8 cellular contexts compared by ENCODE assay signal in genomic region chr1:154973344-154974085, GRCh38. TPM values are rescaled to one million over a fixed set of nuclear protein-coding genes. Genes with fewer than 3 reads are reported as not detected.
DNase-seq lines count a peak whose midpoint lies in the region; ATAC-seq, FAIRE-seq and TF ChIP-seq lines count a peak whose summit lies in the region.

No MANE protein-coding gene starts in this region.

- peak overlapping the region; percentile 96 to 99 (median 98) for H3K27ac ChIP-seq in body of pancreas

- H3K4me3 Mint-ChIP-seq in HFFc6 = no peak overlapping the region

- H3K4me1 Mint-ChIP-seq in HFFc6 (ENCODE audit: low read depth) = peaks cover 13% of the 10 kb centered on the region

- intact Hi-C loops in body of pancreas (cut with DNase I) = no loop called here
- intact Hi-C loops in sciatic nerve (cut with DNase I) = no loop called here

- H3K27me3 Mint-ChIP-seq in HFFc6 (ENCODE audit: insufficient read depth) = peaks cover 7% of the 10 kb centered on the region

- peak in 2 of 3 donors; percentile 60 to 66 for TF ChIP-seq POLR2A in body of pancreas (IDR thresholded peaks at IDR 0.05)

- DNase-seq in COR-L47 (lab: John Stamatoyannopoulos, UW) (peak; percentile 88), HFFc6 (peak; percentile 97), NCI-H2107 treated with DMSO at 0.1 percent for 48 hours (lab: John Stamatoyannopoulos, UW; ENCODE audit: unreplicated experiment) (peak; percentile 92), body of pancreas (peak; percentile 98 to 99 (median 98)), iPS DF 4.7 (ENCODE audit: extremely low read depth, low spot score) (peak; percentile 92), sciatic nerve (ENCODE audit: low spot score) (peak; percentile 99)

- WGBS in body of pancreas, 2 donors = 0 to 2% methylated on average over 35 of the region's 35 CpGs

- TF ChIP-seq CTCF in HFFc6 (IDR thresholded peaks at IDR 0.05) (peak; percentile 36), body of pancreas (IDR thresholded peaks at IDR 0.05) (peak in 4 of 7 experiments; percentile 32 to 44 (median 40))

- peaks cover 25% of the 10 kb centered on the region for H3K36me3 Mint-ChIP-seq in HFFc6 (ENCODE audit: low read depth)

- peak overlapping the region; percentile 15 to 67 for H3K4me3 ChIP-seq in body of pancreas

- H3K27me3 ChIP-seq in body of pancreas = no peaks in the 10 kb centered on the region

- H3K36me3 ChIP-seq in body of pancreas (replicated peaks in 1 of 2; ENCODE audit: insufficient read depth in 1 of 2, low read depth in 2 of 2) = no peaks in the 10 kb centered on the region

- peak; percentile 54 for ATAC-seq in body of pancreas
- peak; percentile 62 for ATAC-seq in sciatic nerve
- no peak for ATAC-seq in GM19328 (IDR thresholded peaks at IDR 0.05; ENCODE audit: unreplicated experiment)

- H3K27ac Mint-ChIP-seq in HFFc6 = no peak overlapping the region

- H3K4me1 ChIP-seq in body of pancreas = peaks cover 53% of the 10 kb centered on the region

- FAIRE-seq in TTC549 (lab: Jason Lieb, UNC) = peak; percentile 99

- no peaks in the 10 kb centered on the region for H3K9me3 Mint-ChIP-seq in HFFc6

- H3K9me3 ChIP-seq in body of pancreas = no peaks in the 10 kb centered on the region

RNA-seq across cellular contexts. Expression of gene CKS1B, which starts 1.0 kb away (rescaled TPM):
- total RNA-seq in HFFc6 (2021; fragmentation: NEBNext Ultra II Directional; extraction: Animal tissue kit (Norgen Biotek cat#: 25700)) = 100 to 1,000 TPM in 3 of 6 experiments, 10 to 100 TPM in 3; 52.7 to 111 (median 98.8) TPM
- 10 to 100 TPM; 15.6 to 29.0 TPM for total RNA-seq in body of pancreas
- total RNA-seq in sciatic nerve = 31.7 TPM

RNA-seq across cellular contexts. Expression of gene SHC1, which starts 3.0 kb away (rescaled TPM):
- total RNA-seq in HFFc6 (2021; fragmentation: NEBNext Ultra II Directional; extraction: Animal tissue kit (Norgen Biotek cat#: 25700)) = 100 to 1,000 TPM; 371 to 461 (median 401) TPM
- total RNA-seq in body of pancreas (10 to 100 TPM; 38.1 to 45.5 TPM), sciatic nerve (92.5 TPM)

RNA-seq across cellular contexts. Expression of gene FLAD1, which starts 9.6 kb away (rescaled TPM):
- 10 to 100 TPM; 25.1 to 35.3 (median 29.6) TPM for total RNA-seq in HFFc6 (2021; fragmentation: NEBNext Ultra II Directional; extraction: Animal tissue kit (Norgen Biotek cat#: 25700))
- total RNA-seq in body of pancreas (10 to 100 TPM; 10.1 to 51.4 TPM), sciatic nerve (24.3 TPM)

RNA-seq across cellular contexts. Expression of gene PYGO2, which starts 11.9 kb away (rescaled TPM):
- total RNA-seq in HFFc6 (2021; fragmentation: NEBNext Ultra II Directional; extraction: Animal tissue kit (Norgen Biotek cat#: 25700)) = 10 to 100 TPM; 19.9 to 23.7 (median 21.3) TPM
- total RNA-seq in body of pancreas = 10 to 100 TPM; 10.9 to 15.2 TPM
- total RNA-seq in sciatic nerve = 25.0 TPM

RNA-seq across cellular contexts. Expression of gene PBXIP1, which starts 17.6 kb away (rescaled TPM):
- 10 to 100 TPM; 26.4 to 42.5 (median 28.1) TPM for total RNA-seq in HFFc6 (2021; fragmentation: NEBNext Ultra II Directional; extraction: Animal tissue kit (Norgen Biotek cat#: 25700))
- 10 to 100 TPM; 26.0 to 60.7 TPM for total RNA-seq in body of pancreas
- 71.1 TPM for total RNA-seq in sciatic nerve
